ENCODE assay signal across 30 cellular contexts in genomic region chr22:46465348-46465725, GRCh38.
A peak's percentile ranks its signal among the peaks of the same experiment; 100 is the strongest.
DNase-seq lines count a peak whose midpoint lies in the region; ATAC-seq and TF ChIP-seq lines count a peak whose summit lies in the region.
"Had no signal": no experiment of that assay in that cellular context is flagged by ENCODE, and none has a peak within 500 bp of the region (broad histone marks: within the 10 kb centered on the region; RNA-seq: fewer than 3 reads in every experiment).

No MANE protein-coding gene starts in this region.

- H3K4me1 Mint-ChIP-seq in mesothelial cell of epicardium: peaks cover 43% of the 10 kb centered on the region
- H3K4me1 Mint-ChIP-seq: activated CD4-positive, alpha-beta T cell treated with anti-CD3 and anti-CD28 coated beads, Interleukin-2, amount 10 ng/mL, durations not matched to agents 24 days and 14 days had no signal

- H3K27me3 ChIP-seq in right atrium auricular region: no peaks in the 10 kb centered on the region
- no peaks in the 10 kb centered on the region for H3K27me3 ChIP-seq in heart left ventricle
- no peaks in the 10 kb centered on the region for H3K27me3 ChIP-seq in ovary
- H3K27me3 ChIP-seq: adrenal gland, BE2C, brain microvascular endothelial cell, colonic mucosa, neutrophil, Peyer's patch, uterus had no signal

- intact Hi-C loops in Right ventricle myocardium superior (cut with DNase I) (no loop called here), heart left ventricle (cut with DNase I) (loop anchor here in 1 of 10 donors (10.0 kb wide), 1 partner anchor 59 kb away; no protein-coding TSS in a partner anchor), ovary (cut with DNase I) (no loop called here)

- no peaks in the 10 kb centered on the region for H3K9me3 Mint-ChIP-seq in mesothelial cell of epicardium
- H3K9me3 Mint-ChIP-seq: activated CD4-positive, alpha-beta T cell treated with anti-CD3 and anti-CD28 coated beads, Interleukin-2, amount 10 ng/mL, durations not matched to agents 24 days and 14 days; activated T-cell treated with anti-CD3 and anti-CD28 coated beads, Interleukin-2, amount 50 U/mL, for 72 hours; effector memory CD8-positive, alpha-beta T cell had no signal

- peaks cover 27% of the 10 kb centered on the region for H3K27me3 Mint-ChIP-seq in mesothelial cell of epicardium (ENCODE audit: low read depth)
- H3K27me3 Mint-ChIP-seq: activated CD4-positive, alpha-beta T cell treated with anti-CD3 and anti-CD28 coated beads, Interleukin-2, amount 10 ng/mL, durations not matched to agents 24 days and 14 days had no signal

- H3K36me3 ChIP-seq in right atrium auricular region (no peaks in the 10 kb centered on the region), heart left ventricle (no peaks in the 10 kb centered on the region), ovary (no peaks in the 10 kb centered on the region)
- H3K36me3 ChIP-seq: adrenal gland, BE2C, brain microvascular endothelial cell, colonic mucosa, neutrophil, Peyer's patch, uterus had no signal

- H3K27ac Mint-ChIP-seq in mesothelial cell of epicardium: peak overlapping the region; percentile 77
- H3K27ac Mint-ChIP-seq: activated CD4-positive, alpha-beta T cell treated with anti-CD3 and anti-CD28 coated beads, Interleukin-2, amount 10 ng/mL, durations not matched to agents 24 days and 14 days; activated T-cell treated with anti-CD3 and anti-CD28 coated beads, Interleukin-2, amount 50 U/mL, for 72 hours had no signal

- no peak overlapping the region for H3K4me3 ChIP-seq in right atrium auricular region
- no peak overlapping the region for H3K4me3 ChIP-seq in heart left ventricle
- no peak overlapping the region for H3K4me3 ChIP-seq in ovary
- H3K4me3 ChIP-seq: adrenal gland, colonic mucosa, Peyer's patch, uterus had no signal

- H3K36me3 Mint-ChIP-seq in mesothelial cell of epicardium: peaks cover 2% of the 10 kb centered on the region

- TF ChIP-seq CTCF in right atrium auricular region (IDR thresholded peaks at IDR 0.05): no peak
- TF ChIP-seq CTCF in heart left ventricle (IDR thresholded peaks at IDR 0.05): no peak
- no peak for TF ChIP-seq CTCF in mesothelial cell of epicardium (IDR thresholded peaks at IDR 0.05; ENCODE audit: unreplicated experiment)
- TF ChIP-seq CTCF in ovary (IDR thresholded peaks at IDR 0.05): no peak

- TF ChIP-seq POLR2A in heart left ventricle (IDR thresholded peaks at IDR 0.05): no peak
- TF ChIP-seq POLR2A in ovary (IDR thresholded peaks at IDR 0.05): no peak

- ATAC-seq in Right ventricle myocardium superior (ENCODE audit: poor library complexity) (peak; percentile 68), heart left ventricle (peak in 3 of 4 donors; percentile 65 to 84 (median 73)), HG03460 (IDR thresholded peaks at IDR 0.05; ENCODE audit: unreplicated experiment) (no peak)
- ATAC-seq: activated T-cell treated with anti-CD3 and anti-CD28 coated beads, Interleukin-2, amount 50 U/mL, for 72 hours; effector memory CD8-positive, alpha-beta T cell; HCT116 had no signal

- no peak for TF ChIP-seq EP300 in ovary (IDR thresholded peaks at IDR 0.05)

- 44 to 58% (median 52%) methylated on average over 9 to 11 of the region's 11 CpGs for WGBS in heart left ventricle, 4 donors
- 78 to 85% (median 78%) methylated on average over 11 of the region's 11 CpGs for WGBS in ovary, 3 donors

- DNase-seq in Right ventricle myocardium superior (no peak), right atrium auricular region (ENCODE audit: low spot score) (no peak), heart left ventricle (peak; percentile 36 to 63 (median 53)), mesothelial cell of epicardium (ENCODE audit: low spot score in 2 of 2, unreplicated experiment in 2 of 2) (no peak), T1000 (lab: John Stamatoyannopoulos, UW) (no peak), ovary (no peak)
- DNase-seq in activated CD8-positive, alpha-beta memory T cell treated with anti-CD3 and anti-CD28 coated beads, Interleukin-2, amount 50 U/mL, for 4 hours: no peak
- DNase-seq: activated CD4-positive, alpha-beta T cell treated with anti-CD3 and anti-CD28 coated beads, Interleukin-2, amount 10 ng/mL, durations not matched to agents 24 days and 14 days; activated naive CD4-positive, alpha-beta T cell treated with Interleukin-2 at 50 U/mL for 16 hours; activated T-cell treated with anti-CD3 and anti-CD28 coated beads, Interleukin-2, amount 50 U/mL, for 72 hours; adrenal gland; BE2C; brain microvascular endothelial cell; Caco-2; colonic mucosa; effector memory CD8-positive, alpha-beta T cell; foreskin fibroblast; hypothalamus; IMR-90; mammary epithelial cell; NCI-H1105; NCI-H2081 treated with DMSO at 0.1 percent for 48 hours; NCI-H510A; Peyer's patch; small intestine; substantia nigra; uterus had no signal

- H3K27ac ChIP-seq in right atrium auricular region (no peak overlapping the region), heart left ventricle (no peak overlapping the region), ovary (no peak overlapping the region)
- H3K27ac ChIP-seq: adrenal gland, brain microvascular endothelial cell, colonic mucosa, neutrophil, Peyer's patch, uterus had no signal

- H3K4me3 Mint-ChIP-seq in mesothelial cell of epicardium: no peak overlapping the region
- H3K4me3 Mint-ChIP-seq: activated CD4-positive, alpha-beta T cell treated with anti-CD3 and anti-CD28 coated beads, Interleukin-2, amount 10 ng/mL, durations not matched to agents 24 days and 14 days; activated T-cell treated with anti-CD3 and anti-CD28 coated beads, Interleukin-2, amount 50 U/mL, for 72 hours; effector memory CD8-positive, alpha-beta T cell had no signal

- H3K9me3 ChIP-seq in right atrium auricular region (no peaks in the 10 kb centered on the region), heart left ventricle (no peaks in the 10 kb centered on the region), ovary (no peaks in the 10 kb centered on the region)
- H3K9me3 ChIP-seq: adrenal gland, BE2C, Caco-2, colonic mucosa, neutrophil, Peyer's patch, uterus had no signal

- H3K4me1 ChIP-seq in right atrium auricular region: peaks cover 0 to 6% of the 10 kb centered on the region in 2 donors
- H3K4me1 ChIP-seq in heart left ventricle: peaks cover 0 to 10% (median 0%) of the 10 kb centered on the region in 12 donors
- H3K4me1 ChIP-seq in ovary (ENCODE audit: insufficient read depth): no peaks in the 10 kb centered on the region
- H3K4me1 ChIP-seq: adrenal gland, BE2C, Caco-2, colonic mucosa, Peyer's patch, uterus had no signal

Comparison
In these comparisons a context has a peak if more than half of its experiments do, and no peak if none do; other contexts are left out.
1. DNase-seq: peak in heart left ventricle (5 of 5); none in Right ventricle myocardium superior (single experiment), right atrium auricular region (single experiment), mesothelial cell of epicardium (0 of 2), activated CD8-positive, alpha-beta memory T cell treated with anti-CD3 and anti-CD28 coated beads, Interleukin-2, amount 50 U/mL, for 4 hours (single experiment), T1000 (single experiment) and ovary (0 of 5).